1 cellular context compared by ENCODE assay signal in genomic region chr2:54490863-54491262, GRCh38.
TF ChIP-seq lines count a peak whose summit lies in the region.

No MANE protein-coding gene starts in this region.

TF ChIP-seq in WTC11, 78 proteins besides CTCF, POLR2A, EP300 and RAD21 (continued from another document):
- TF ChIP-seq CBFB (CRISPR knock-in tag; IDR thresholded peaks at IDR 0.05; ENCODE audit: low read depth) (no peak), ATF6 (CRISPR knock-in tag; IDR thresholded peaks at IDR 0.05) (no peak), E2F5 (CRISPR knock-in tag; IDR thresholded peaks at IDR 0.05) (no peak), TEAD4 (CRISPR knock-in tag; IDR thresholded peaks at IDR 0.05) (no peak), FOXP4 (CRISPR knock-in tag; IDR thresholded peaks at IDR 0.05) (no peak)
